In genomic region chrX:16429391-16429790, GRCh38 we compare ENCODE assay signal across 27 cellular contexts.
"Had no signal": no experiment of that assay in that cellular context is flagged by ENCODE, and none has a peak within 500 bp of the region (broad histone marks: within the 10 kb centered on the region; RNA-seq: fewer than 3 reads in every experiment).

No MANE protein-coding gene starts in this region.

- H3K27me3 ChIP-seq: gastrocnemius medialis, left lung, ovary, uterus had no signal

- H3K4me3 Mint-ChIP-seq: activated CD4-positive, alpha-beta memory T cell treated with anti-CD3 and anti-CD28 coated beads for 36 hours; activated CD4-positive, alpha-beta T cell treated with anti-CD3 and anti-CD28 coated beads, Interleukin-2, amount 10 ng/mL, durations not matched to agents 24 days and 14 days; activated naive CD4-positive, alpha-beta T cell treated with anti-CD3 and anti-CD28 coated beads, Interleukin-2, amount 10 ng/mL, durations not matched to agents 7 days and 5 days; activated naive CD8-positive, alpha-beta T cell treated with anti-CD3 and anti-CD28 coated beads, Interleukin-2, amount 10 ng/mL, durations not matched to agents 7 days and 5 days; naive B cell; nephron progenitor cell; stimulated activated effector memory CD8-positive, alpha-beta T cell treated with anti-CD3 and anti-CD28 coated beads, Interleukin-12 subunit alpha, Interleukin-12 subunit beta, amount 100 ng/mL, for 72 hours; stimulated activated naive CD8-positive, alpha-beta T cell treated with anti-CD3 and anti-CD28 coated beads, Interleukin-15, Interleukin-2, amounts not matched to agents 100 ng/mL and 50 ng/mL, for 24 hours; T-helper 1 cell treated with Interleukin-12 subunit alpha and Interleukin-12 subunit beta and Interleukin-4 antibody, amounts not matched to agents 30 μg/mL and 1 μg/mL, for 36 hours; type B pancreatic cell had no signal

- H3K27ac Mint-ChIP-seq: activated CD4-positive, alpha-beta memory T cell treated with anti-CD3 and anti-CD28 coated beads for 36 hours; activated CD4-positive, alpha-beta T cell treated with anti-CD3 and anti-CD28 coated beads, Interleukin-2, amount 10 ng/mL, durations not matched to agents 24 days and 14 days; activated naive CD4-positive, alpha-beta T cell treated with anti-CD3 and anti-CD28 coated beads, Interleukin-2, amount 10 ng/mL, durations not matched to agents 7 days and 5 days; activated naive CD8-positive, alpha-beta T cell treated with anti-CD3 and anti-CD28 coated beads, Interleukin-2, amount 10 ng/mL, durations not matched to agents 7 days and 5 days; naive B cell; nephron progenitor cell; progenitor cell of endocrine pancreas; stimulated activated effector memory CD8-positive, alpha-beta T cell treated with anti-CD3 and anti-CD28 coated beads, Interleukin-12 subunit alpha, Interleukin-12 subunit beta, amount 100 ng/mL, for 72 hours; stimulated activated naive CD8-positive, alpha-beta T cell treated with anti-CD3 and anti-CD28 coated beads, Interleukin-15, Interleukin-2, amounts not matched to agents 100 ng/mL and 50 ng/mL, for 24 hours; T-helper 1 cell treated with Interleukin-12 subunit alpha and Interleukin-12 subunit beta and Interleukin-4 antibody, amounts not matched to agents 30 μg/mL and 1 μg/mL, for 36 hours; type B pancreatic cell had no signal

- H3K4me1 ChIP-seq: gastrocnemius medialis, left lung, uterus had no signal

- H3K4me1 Mint-ChIP-seq: nephron progenitor cell had no signal

- ATAC-seq: gastrocnemius medialis; left lung; sciatic nerve; stimulated activated effector memory CD8-positive, alpha-beta T cell treated with anti-CD3 and anti-CD28 coated beads, Interleukin-12 subunit alpha, Interleukin-12 subunit beta, amount 100 ng/mL, for 72 hours had no signal

- H3K27me3 Mint-ChIP-seq: activated CD4-positive, alpha-beta memory T cell treated with anti-CD3 and anti-CD28 coated beads for 36 hours; activated CD4-positive, alpha-beta T cell treated with anti-CD3 and anti-CD28 coated beads, Interleukin-2, amount 10 ng/mL, durations not matched to agents 24 days and 14 days; activated naive CD4-positive, alpha-beta T cell treated with anti-CD3 and anti-CD28 coated beads, Interleukin-2, amount 10 ng/mL, durations not matched to agents 7 days and 5 days; activated naive CD8-positive, alpha-beta T cell treated with anti-CD3 and anti-CD28 coated beads, Interleukin-2, amount 10 ng/mL, durations not matched to agents 7 days and 5 days; progenitor cell of endocrine pancreas; stimulated activated naive CD8-positive, alpha-beta T cell treated with anti-CD3 and anti-CD28 coated beads, Interleukin-15, Interleukin-2, amounts not matched to agents 100 ng/mL and 50 ng/mL, for 24 hours; type B pancreatic cell had no signal

- DNase-seq: activated CD4-positive, alpha-beta memory T cell treated with anti-CD3 and anti-CD28 coated beads for 36 hours; activated CD4-positive, alpha-beta T cell treated with anti-CD3 and anti-CD28 coated beads, Interleukin-2, amount 10 ng/mL, durations not matched to agents 24 days and 14 days; activated CD4-positive, CD25-positive, alpha-beta regulatory T cell treated with anti-CD3 and anti-CD28 coated beads, Interleukin-2, amount 50 U/mL, for 72 hours; activated CD8-positive, alpha-beta memory T cell treated with anti-CD3 and anti-CD28 coated beads, Interleukin-2, amount 50 U/mL, for 4 hours; activated gamma-delta T cell; activated naive CD4-positive, alpha-beta T cell treated with anti-CD3 and anti-CD28 coated beads, Interleukin-2, amount 10 ng/mL, durations not matched to agents 7 days and 5 days; activated naive CD8-positive, alpha-beta T cell treated with anti-CD3 and anti-CD28 coated beads, Interleukin-2, amount 10 ng/mL, durations not matched to agents 7 days and 5 days; activated T-cell treated with anti-CD3 and anti-CD28 coated beads, Interleukin-2, amount 50 U/mL, for 1 hour; central memory CD4-positive, alpha-beta T cell; gastrocnemius medialis; glutamatergic neuron; left lung; naive B cell; nephron progenitor cell; ovary; small intestine; stimulated activated CD4-positive, alpha-beta T cell treated with anti-CD3 and anti-CD28 coated beads, Interleukin-4, amount 100 ng/mL, for 24 hours; T1000; uterus had no signal

- H3K36me3 Mint-ChIP-seq: activated CD4-positive, alpha-beta memory T cell treated with anti-CD3 and anti-CD28 coated beads for 36 hours; activated naive CD4-positive, alpha-beta T cell treated with anti-CD3 and anti-CD28 coated beads, Interleukin-2, amount 10 ng/mL, durations not matched to agents 7 days and 5 days; activated naive CD8-positive, alpha-beta T cell treated with anti-CD3 and anti-CD28 coated beads, Interleukin-2, amount 10 ng/mL, durations not matched to agents 7 days and 5 days; naive B cell; stimulated activated effector memory CD8-positive, alpha-beta T cell treated with anti-CD3 and anti-CD28 coated beads, Interleukin-12 subunit alpha, Interleukin-12 subunit beta, amount 100 ng/mL, for 72 hours; type B pancreatic cell had no signal

- H3K27ac ChIP-seq: gastrocnemius medialis, left lung, neutrophil, ovary, thoracic aorta, uterus had no signal

- H3K9me3 Mint-ChIP-seq: activated CD4-positive, alpha-beta memory T cell treated with anti-CD3 and anti-CD28 coated beads for 36 hours; activated CD4-positive, alpha-beta T cell treated with anti-CD3 and anti-CD28 coated beads, Interleukin-2, amount 10 ng/mL, durations not matched to agents 24 days and 14 days; activated naive CD4-positive, alpha-beta T cell treated with anti-CD3 and anti-CD28 coated beads, Interleukin-2, amount 10 ng/mL, durations not matched to agents 7 days and 5 days; activated naive CD8-positive, alpha-beta T cell treated with anti-CD3 and anti-CD28 coated beads, Interleukin-2, amount 10 ng/mL, durations not matched to agents 7 days and 5 days; nephron progenitor cell; stimulated activated effector memory CD8-positive, alpha-beta T cell treated with anti-CD3 and anti-CD28 coated beads, Interleukin-12 subunit alpha, Interleukin-12 subunit beta, amount 100 ng/mL, for 72 hours; stimulated activated naive CD8-positive, alpha-beta T cell treated with anti-CD3 and anti-CD28 coated beads, Interleukin-15, Interleukin-2, amounts not matched to agents 100 ng/mL and 50 ng/mL, for 24 hours; T-helper 1 cell treated with Interleukin-12 subunit alpha and Interleukin-12 subunit beta and Interleukin-4 antibody, amounts not matched to agents 30 μg/mL and 1 μg/mL, for 36 hours; type B pancreatic cell had no signal
